In the genomic region with DNA sequence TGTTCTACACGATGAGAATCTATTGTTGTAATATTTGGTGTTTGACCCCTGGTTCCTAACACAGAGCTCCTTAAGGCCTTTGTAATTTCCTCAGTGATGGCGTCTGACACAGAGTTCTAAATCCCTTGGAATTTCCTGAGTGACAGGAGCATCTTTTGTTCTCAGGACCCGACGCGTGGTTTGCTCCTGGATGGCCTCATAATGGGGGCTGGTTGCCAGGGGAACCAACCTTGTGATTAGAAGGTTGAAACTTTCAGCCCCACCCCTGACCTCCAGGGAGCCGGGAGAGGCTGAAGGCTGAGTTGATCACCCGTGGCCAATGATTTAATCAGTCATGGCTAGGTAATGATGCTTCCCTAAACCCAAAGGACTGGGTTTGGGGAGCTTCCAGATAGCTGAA, we compare ENCODE assay signal across 31 cellular contexts. TPM values are rescaled to one million over a fixed set of nuclear protein-coding genes. Genes with fewer than 3 reads are reported as not detected.
DNase-seq lines count a peak whose midpoint lies in the region; ATAC-seq and TF ChIP-seq lines count a peak whose summit lies in the region.
"Had no signal": no experiment of that assay in that cellular context is flagged by ENCODE, and none has a peak within 500 bp of the region (broad histone marks: within the 10 kb centered on the region; RNA-seq: fewer than 3 reads in every experiment).

No MANE protein-coding gene starts in this region.

- no peaks in the 10 kb centered on the region for H3K36me3 Mint-ChIP-seq in WTC11
- no peaks in the 10 kb centered on the region for H3K36me3 Mint-ChIP-seq in CD4-positive, alpha-beta T cell (ENCODE audit: low read depth)
- H3K36me3 Mint-ChIP-seq: brain; CD8-positive, alpha-beta memory T cell; IgD-negative memory B cell; stimulated activated memory B cell treated with anti-CD40 and anti-IgM and Interleukin-4, amounts not matched to agents 10 μg/mL and 1 μg/mL and 100 μg/mL, for 72 hours had no signal

- peak; percentile 65 for ATAC-seq in WTC11
- no peak for ATAC-seq in GM19324 (IDR thresholded peaks at IDR 0.05; ENCODE audit: low FRiP score, unreplicated experiment)
- ATAC-seq in CD4-positive, alpha-beta T cell (ENCODE audit: poor library complexity) = no peak
- ATAC-seq: effector memory CD8-positive, alpha-beta T cell; SK-N-SH treated with all-trans-retinoic acid at 6 μM for 48 hours; stimulated activated memory B cell treated with anti-CD40 and anti-IgM and Interleukin-4, amounts not matched to agents 10 μg/mL and 1 μg/mL and 100 μg/mL, for 72 hours had no signal

- H3K9me3 Mint-ChIP-seq in WTC11 = no peaks in the 10 kb centered on the region
- H3K9me3 Mint-ChIP-seq in CD4-positive, alpha-beta T cell = no peaks in the 10 kb centered on the region
- H3K9me3 Mint-ChIP-seq: activated T-cell treated with anti-CD3 and anti-CD28 coated beads, Interleukin-2, amount 50 U/mL, for 24 hours; brain; CD8-positive, alpha-beta memory T cell; effector memory CD8-positive, alpha-beta T cell; stimulated activated memory B cell treated with anti-CD40 and anti-IgM and Interleukin-4, amounts not matched to agents 10 μg/mL and 1 μg/mL and 100 μg/mL, for 72 hours had no signal

- peaks cover 7% of the 10 kb centered on the region for H3K4me1 Mint-ChIP-seq in WTC11
- H3K4me1 Mint-ChIP-seq in CD4-positive, alpha-beta T cell (ENCODE audit: low read depth) = no peaks in the 10 kb centered on the region
- H3K4me1 Mint-ChIP-seq: stimulated activated memory B cell treated with anti-CD40 and anti-IgM and Interleukin-4, amounts not matched to agents 10 μg/mL and 1 μg/mL and 100 μg/mL, for 72 hours had no signal

- intact Hi-C loops in CD4-positive, alpha-beta T cell (cut with DNase I, micrococcal nuclease) = no loop called here

- no peaks in the 10 kb centered on the region for H3K27me3 ChIP-seq in iPS-18a (ENCODE audit: control insufficient read depth, insufficient read depth, low read length)
- peaks cover 11% of the 10 kb centered on the region for H3K27me3 ChIP-seq in CD4-positive, alpha-beta T cell (ENCODE audit: control insufficient read depth, insufficient read depth, low read length)

- H3K4me3 ChIP-seq in iPS-18a (ENCODE audit: low read length) = no peak overlapping the region
- H3K4me3 ChIP-seq: esophagus squamous epithelium had no signal

- H3K4me1 ChIP-seq in iPS-18a (ENCODE audit: control insufficient read depth, low read depth, low read length) = peaks cover 9% of the 10 kb centered on the region
- H3K4me1 ChIP-seq: esophagus squamous epithelium had no signal

- H3K36me3 ChIP-seq in iPS-18a (ENCODE audit: control insufficient read depth, low read depth, low read length) = no peaks in the 10 kb centered on the region
- H3K36me3 ChIP-seq: esophagus squamous epithelium had no signal

- H3K27me3 Mint-ChIP-seq in WTC11 (ENCODE audit: low read depth) = no peaks in the 10 kb centered on the region
- H3K27me3 Mint-ChIP-seq in CD4-positive, alpha-beta T cell = peaks cover 49% of the 10 kb centered on the region

- H3K27ac ChIP-seq in iPS-18a (ENCODE audit: low read length) = no peak overlapping the region
- H3K27ac ChIP-seq in CD4-positive, alpha-beta T cell (ENCODE audit: low read depth, low read length) = no peak overlapping the region
- H3K27ac ChIP-seq: esophagus squamous epithelium had no signal

- H3K9me3 ChIP-seq in iPS-18a (ENCODE audit: control insufficient read depth, low read depth, low read length) = no peaks in the 10 kb centered on the region
- H3K9me3 ChIP-seq in CD4-positive, alpha-beta T cell (ENCODE audit: control insufficient read depth, low read length) = no peaks in the 10 kb centered on the region
- H3K9me3 ChIP-seq: esophagus squamous epithelium had no signal

- POLR2A ChIA-PET in WTC11 (lab: Charles Lee) = no interaction called here
- POLR2A ChIA-PET in CD4-positive, alpha-beta T cell (lab: Charles Lee) = no interaction called here

- DNase-seq in NCI-H146 (lab: John Stamatoyannopoulos, UW) (peak; percentile 33), NCI-H146 treated with DMSO at 0.1 percent for 48 hours (lab: John Stamatoyannopoulos, UW; ENCODE audit: unreplicated experiment) (no peak), WTC11 (ENCODE audit: low spot score) (peak; percentile 33), pulmonary artery endothelial cell (ENCODE audit: low read depth, low spot score) (peak; percentile 17), NCI-H128 (lab: John Stamatoyannopoulos, UW; ENCODE audit: unreplicated experiment) (no peak)
- no peak for DNase-seq in CD4-positive, alpha-beta T cell
- DNase-seq: 8988T; activated CD4-positive, alpha-beta T cell treated with anti-CD3 and anti-CD28 coated beads for 48 hours; activated gamma-delta T cell treated with Interleukin-2 at 50 U/mL for 16 hours; activated T-cell treated with anti-CD3 and anti-CD28 coated beads, Interleukin-2, amount 50 U/mL, for 24 hours; AML-193; CD8-positive, alpha-beta memory T cell; DMS53; effector memory CD8-positive, alpha-beta T cell; esophagus squamous epithelium; GDM1; kidney glomerular epithelial cell; mammary epithelial cell; NCI-H1105 treated with DMSO at 0.1 percent for 48 hours; NCI-H2171 treated with DMSO at 0.1 percent for 48 hours; NCI-H526; occipital lobe; RPMI8226; stimulated activated CD4-positive, alpha-beta T cell treated with anti-CD3 and anti-CD28 coated beads, Interleukin-4, amount 100 ng/mL, for 1 hour; T-helper 2 cell had no signal

- TF ChIP-seq CTCF in WTC11 (IDR thresholded peaks at IDR 0.05) = no peak
- TF ChIP-seq CTCF in CD4-positive, alpha-beta T cell (IDR thresholded peaks at IDR 0.05) = no peak

- no peak overlapping the region for H3K4me3 Mint-ChIP-seq in WTC11
- no peak overlapping the region for H3K4me3 Mint-ChIP-seq in CD4-positive, alpha-beta T cell
- H3K4me3 Mint-ChIP-seq: activated T-cell treated with anti-CD3 and anti-CD28 coated beads, Interleukin-2, amount 50 U/mL, for 24 hours; brain; CD8-positive, alpha-beta memory T cell; effector memory CD8-positive, alpha-beta T cell; IgD-negative memory B cell; stimulated activated memory B cell treated with anti-CD40 and anti-IgM and Interleukin-4, amounts not matched to agents 10 μg/mL and 1 μg/mL and 100 μg/mL, for 72 hours had no signal

- peak overlapping the region; percentile 28 for H3K9ac ChIP-seq in iPS-18a (ENCODE audit: low read length)

- CTCF ChIA-PET in WTC11 (lab: Charles Lee) = interaction anchor here (0.8 to 1.1 kb wide), 3 partner anchors 10 to 113 kb away, joined by 3 read pairs; no protein-coding TSS in a partner anchor
- CTCF ChIA-PET in CD4-positive, alpha-beta T cell (lab: Charles Lee) = no interaction called here

- H3K27ac Mint-ChIP-seq in WTC11 = no peak overlapping the region
- H3K27ac Mint-ChIP-seq in CD4-positive, alpha-beta T cell = no peak overlapping the region
- H3K27ac Mint-ChIP-seq: activated T-cell treated with anti-CD3 and anti-CD28 coated beads, Interleukin-2, amount 50 U/mL, for 24 hours; brain; CD8-positive, alpha-beta memory T cell; effector memory CD8-positive, alpha-beta T cell; IgD-negative memory B cell; stimulated activated memory B cell treated with anti-CD40 and anti-IgM and Interleukin-4, amounts not matched to agents 10 μg/mL and 1 μg/mL and 100 μg/mL, for 72 hours had no signal

TF ChIP-seq in WTC11, 78 proteins besides CTCF, POLR2A, EP300 and RAD21 (continues in another document):
- TF ChIP-seq TEAD4 (CRISPR knock-in tag; IDR thresholded peaks at IDR 0.05) (no peak), GRHL2 (CRISPR knock-in tag; IDR thresholded peaks at IDR 0.05; ENCODE audit: insufficient replicate concordance, severe bottlenecking) (no peak), KAT7 (CRISPR knock-in tag; IDR thresholded peaks at IDR 0.05; ENCODE audit: borderline replicate concordance) (no peak), SMAD4 (CRISPR knock-in tag; IDR thresholded peaks at IDR 0.05) (no peak), ZNF138 (CRISPR knock-in tag; conservative IDR thresholded peaks at IDR 0.05) (no peak), FOXP1 (CRISPR knock-in tag; IDR thresholded peaks at IDR 0.05; ENCODE audit: borderline replicate concordance) (no peak), STAT6 (CRISPR knock-in tag; conservative IDR thresholded peaks at IDR 0.05; ENCODE audit: low read depth) (no peak)
- TF ChIP-seq, protein P1, sequence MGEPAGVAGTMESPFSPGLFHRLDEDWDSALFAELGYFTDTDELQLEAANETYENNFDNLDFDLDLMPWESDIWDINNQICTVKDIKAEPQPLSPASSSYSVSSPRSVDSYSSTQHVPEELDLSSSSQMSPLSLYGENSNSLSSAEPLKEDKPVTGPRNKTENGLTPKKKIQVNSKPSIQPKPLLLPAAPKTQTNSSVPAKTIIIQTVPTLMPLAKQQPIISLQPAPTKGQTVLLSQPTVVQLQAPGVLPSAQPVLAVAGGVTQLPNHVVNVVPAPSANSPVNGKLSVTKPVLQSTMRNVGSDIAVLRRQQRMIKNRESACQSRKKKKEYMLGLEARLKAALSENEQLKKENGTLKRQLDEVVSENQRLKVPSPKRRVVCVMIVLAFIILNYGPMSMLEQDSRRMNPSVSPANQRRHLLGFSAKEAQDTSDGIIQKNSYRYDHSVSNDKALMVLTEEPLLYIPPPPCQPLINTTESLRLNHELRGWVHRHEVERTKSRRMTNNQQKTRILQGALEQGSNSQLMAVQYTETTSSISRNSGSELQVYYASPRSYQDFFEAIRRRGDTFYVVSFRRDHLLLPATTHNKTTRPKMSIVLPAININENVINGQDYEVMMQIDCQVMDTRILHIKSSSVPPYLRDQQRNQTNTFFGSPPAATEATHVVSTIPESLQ (CRISPR knock-in tag; IDR thresholded peaks at IDR 0.05) = no peak

RNA-seq across cellular contexts. Expression of gene ZNF133, which starts 20.5 kb away (rescaled TPM):
- 13.9 to 16.2 TPM (median 14.7 TPM) in 3 replicates for total RNA-seq in WTC11 (2021)
- 16.2 and 16.7 TPM in 2 replicates for total RNA-seq in pulmonary artery endothelial cell
- total RNA-seq in CD4-positive, alpha-beta T cell = 1 to 10 TPM; 3.3 to 4.1 TPM

Comparison
In these comparisons a context has a peak if more than half of its experiments do, and no peak if none do; other contexts are left out.
1. DNase-seq: peak in NCI-H146 (single experiment), WTC11 (single experiment) and pulmonary artery endothelial cell (single experiment); none in NCI-H146 treated with DMSO at 0.1 percent for 48 hours (single experiment), CD4-positive, alpha-beta T cell (0 of 10) and NCI-H128 (single experiment).